8 cellular contexts compared by ENCODE assay signal in the genomic region with DNA sequence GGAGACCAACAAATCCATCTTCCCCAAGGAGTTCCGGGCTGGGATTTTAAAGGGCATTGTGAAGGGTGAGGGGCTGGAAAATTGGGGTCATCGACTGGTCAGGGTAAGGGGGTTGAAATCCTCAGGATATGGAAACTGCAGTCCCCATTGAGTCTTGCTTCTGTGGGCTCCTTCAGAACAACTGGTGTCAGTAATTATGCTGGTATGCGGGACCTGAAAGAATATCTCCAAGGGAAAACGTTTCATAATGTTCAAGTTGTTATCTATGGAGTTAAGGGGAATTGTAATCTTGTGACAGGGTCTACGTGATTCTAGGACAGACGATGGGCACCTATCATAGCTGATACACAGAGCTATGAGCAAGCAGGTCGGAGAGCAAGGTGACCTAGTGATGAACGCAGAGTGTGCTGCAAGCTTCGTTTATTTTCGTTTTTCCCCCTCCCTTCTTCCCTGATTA. TPM values are rescaled to one million over a fixed set of nuclear protein-coding genes. Genes with fewer than 3 reads are reported as not detected.
A peak's percentile ranks its signal among the peaks of the same experiment; 100 is the strongest.
DNase-seq lines count a peak whose midpoint lies in the region; ATAC-seq, FAIRE-seq and TF ChIP-seq lines count a peak whose summit lies in the region.

No MANE protein-coding gene starts in this region.

- no peak for TF ChIP-seq CTCF in AG04449 (IDR thresholded peaks at IDR 0.05; ENCODE audit: insufficient read depth, low read length, missing control alignments)
- no peak for TF ChIP-seq CTCF in breast epithelium (IDR thresholded peaks at IDR 0.05)

- H3K9me3 ChIP-seq in breast epithelium (no peaks in the 10 kb centered on the region), mucosa of stomach (ENCODE audit: control insufficient read depth, low read length) (no peaks in the 10 kb centered on the region)

- H3K4me1 ChIP-seq in breast epithelium, result peaks cover 0 to 5% of the 10 kb centered on the region in 2 donors
- H3K4me1 ChIP-seq in mucosa of stomach (ENCODE audit: control insufficient read depth, insufficient read depth, low read length), result peaks cover 17% of the 10 kb centered on the region

- FAIRE-seq in urothelium cell line (lab: Jason Lieb, UNC) (no peak), RCC 7860 (lab: Jason Lieb, UNC) (no peak)

- peak overlapping the region; percentile 37 for H3K9ac ChIP-seq in mucosa of stomach (ENCODE audit: low read length)

- H3K27me3 ChIP-seq in breast epithelium (no peaks in the 10 kb centered on the region), mucosa of stomach (ENCODE audit: control insufficient read depth, insufficient read depth, low read length) (no peaks in the 10 kb centered on the region)

- H3K4me3 ChIP-seq in AG04449 (ENCODE audit: low read depth, low read length) (peak overlapping the region; percentile 51), breast epithelium (peak overlapping the region; percentile 80 to 94 (median 91)), mucosa of stomach (ENCODE audit: low read length) (no peak overlapping the region)

- POLR2A ChIA-PET in AG04449 (lab: Yijun Ruan, JAX), result no interaction called here

- no peak for TF ChIP-seq POLR2A in breast epithelium (IDR thresholded peaks at IDR 0.05)

- DNase-seq in AG04449 (ENCODE audit: low read depth, low spot score), result no peak
- no peak for DNase-seq in breast epithelium (ENCODE audit: low spot score in 2 of 2)
- no peak for DNase-seq in urothelium cell line (ENCODE audit: low spot score)
- DNase-seq in RCC 7860 (ENCODE audit: low spot score), result no peak
- DNase-seq in DMS53 (lab: John Stamatoyannopoulos, UW), result no peak

- intact Hi-C loops in breast epithelium (cut with DNase I; ENCODE audit: low total_unique reads), result no loop called here

- peak; percentile 36 for ATAC-seq in GM19397 (IDR thresholded peaks at IDR 0.05; ENCODE audit: unreplicated experiment)
- peak; percentile 27 for ATAC-seq in HG03565 (IDR thresholded peaks at IDR 0.05; ENCODE audit: unreplicated experiment)

- H3K27ac ChIP-seq in breast epithelium, result peak overlapping the region; percentile 75 to 77

- H3K36me3 ChIP-seq in breast epithelium (peaks cover 4% of the 10 kb centered on the region), mucosa of stomach (ENCODE audit: control insufficient read depth, insufficient read depth, low read length) (peaks cover 5% of the 10 kb centered on the region)

- CTCF ChIA-PET in AG04449 (lab: Yijun Ruan, JAX), result interaction anchor here (1.1 to 1.3 kb wide), 3 partner anchors 11 to 159 kb away, joined by 3 to 5 read pairs (median 4); no protein-coding TSS in a partner anchor

RNA-seq across cellular contexts. Expression of gene RHBDD2, which starts 0.5 kb away (rescaled TPM):
- total RNA-seq in breast epithelium, result 10 to 100 TPM; 36.6 to 47.7 (median 39.0) TPM

RNA-seq across cellular contexts. Expression of gene POR, which starts 36.6 kb away (rescaled TPM):
- 100 to 1,000 TPM in 1 of 3 donors, 10 to 100 TPM in 2; 62.1 to 123 (median 87.7) TPM for total RNA-seq in breast epithelium
